Comparison of ENCODE assay signal across 25 cellular contexts in the genomic region with DNA sequence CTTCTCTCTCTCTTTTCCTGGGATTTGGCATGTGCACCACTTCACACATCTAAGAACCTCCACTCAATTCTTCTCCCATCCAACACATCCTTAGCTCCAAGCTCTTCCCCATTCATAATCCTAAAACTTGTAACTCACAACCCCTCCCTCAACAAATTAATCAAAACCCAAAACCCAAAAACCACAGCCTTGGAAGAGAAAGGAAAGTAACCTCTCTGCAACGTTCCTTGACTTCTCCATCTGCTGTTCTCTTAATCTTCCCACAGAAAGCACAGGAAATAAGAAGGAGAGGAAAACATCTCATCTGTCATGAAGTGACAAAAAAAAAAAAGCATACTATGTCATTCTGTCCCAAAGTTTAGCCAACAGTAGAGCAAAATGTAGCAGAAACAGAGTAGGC.
"Had no signal": no experiment of that assay in that cellular context is flagged by ENCODE, and none has a peak within 500 bp of the region (broad histone marks: within the 10 kb centered on the region; RNA-seq: fewer than 3 reads in every experiment).

No MANE protein-coding gene starts in this region.

- H3K4me1 Mint-ChIP-seq: activated CD4-positive, alpha-beta T cell treated with anti-CD3 and anti-CD28 coated beads for 36 hours; activated T-helper 17 cell treated with anti-CD3 and anti-CD28 coated beads, Interleukin-2, amount 50 U/mL, for 72 hours; naive thymus-derived CD4-positive, alpha-beta T cell; stimulated activated memory B cell treated with anti-CD40 and anti-IgM and Interleukin-4, amounts not matched to agents 10 μg/mL and 1 μg/mL and 100 μg/mL, for 72 hours had no signal

- DNase-seq: activated CD4-positive, alpha-beta T cell treated with anti-CD3 and anti-CD28 coated beads for 36 hours; activated CD8-positive, alpha-beta T cell treated with anti-CD3 and anti-CD28 coated beads for 36 hours; activated T-cell treated with anti-CD3 and anti-CD28 coated beads, Interleukin-2, amount 50 U/mL, for 1 hour; aorta; brain microvascular endothelial cell; caudate nucleus; effector CD4-positive, alpha-beta T cell; erythroblast; foreskin melanocyte; left ventricle myocardium inferior; naive thymus-derived CD4-positive, alpha-beta T cell; occipital lobe; right lobe of liver; stimulated activated CD4-positive, alpha-beta T cell treated with anti-CD3 and anti-CD28 coated beads, Interleukin-2, amount 100 ng/mL, for 24 hours; stomach; T-helper 9 cell; transverse colon had no signal

- H3K9me3 ChIP-seq: right lobe of liver, stomach, transverse colon had no signal

- H3K27ac ChIP-seq: brain microvascular endothelial cell, left ventricle myocardium inferior, right lobe of liver, skin epidermis, stomach, transverse colon had no signal

- H3K4me3 Mint-ChIP-seq: activated CD4-positive, alpha-beta T cell treated with anti-CD3 and anti-CD28 coated beads for 36 hours; activated CD8-positive, alpha-beta T cell treated with anti-CD3 and anti-CD28 coated beads for 36 hours; activated T-helper 17 cell treated with anti-CD3 and anti-CD28 coated beads, Interleukin-2, amount 50 U/mL, for 72 hours; dendritic cell treated with granulocyte-macrophage colony-stimulating factor and Interleukin-4, amounts not matched to agents 40 ng/mL and 50 ng/mL, for 4 days; naive thymus-derived CD4-positive, alpha-beta T cell; neural crest cell; stimulated activated memory B cell treated with anti-CD40 and anti-IgM and Interleukin-4, amounts not matched to agents 10 μg/mL and 1 μg/mL and 100 μg/mL, for 72 hours; WTC11 had no signal

- H3K4me3 ChIP-seq: left ventricle myocardium inferior, right lobe of liver, skin epidermis, stomach, transverse colon had no signal

- ATAC-seq: activated CD4-positive, alpha-beta T cell treated with anti-CD3 and anti-CD28 coated beads for 36 hours; activated CD8-positive, alpha-beta T cell treated with anti-CD3 and anti-CD28 coated beads for 36 hours; activated naive CD4-positive, alpha-beta T cell treated with anti-CD3 and anti-CD28 coated beads, Interleukin-2, amount 50 U/mL, for 72 hours; activated T-helper 17 cell treated with anti-CD3 and anti-CD28 coated beads, Interleukin-2, amount 50 U/mL, for 72 hours; naive thymus-derived CD4-positive, alpha-beta T cell; right lobe of liver; stimulated activated memory B cell treated with anti-CD40 and anti-IgM and Interleukin-4, amounts not matched to agents 10 μg/mL and 1 μg/mL and 100 μg/mL, for 72 hours; WTC11 had no signal

- H3K9me3 Mint-ChIP-seq: activated CD8-positive, alpha-beta T cell treated with anti-CD3 and anti-CD28 coated beads for 36 hours; activated naive CD4-positive, alpha-beta T cell treated with anti-CD3 and anti-CD28 coated beads, Interleukin-2, amount 50 U/mL, for 72 hours; activated T-helper 17 cell treated with anti-CD3 and anti-CD28 coated beads, Interleukin-2, amount 50 U/mL, for 72 hours; dendritic cell treated with granulocyte-macrophage colony-stimulating factor and Interleukin-4, amounts not matched to agents 40 ng/mL and 50 ng/mL, for 4 days; stimulated activated memory B cell treated with anti-CD40 and anti-IgM and Interleukin-4, amounts not matched to agents 10 μg/mL and 1 μg/mL and 100 μg/mL, for 72 hours had no signal

- FAIRE-seq: endometrium had no signal

- H3K27ac Mint-ChIP-seq: activated CD4-positive, alpha-beta T cell treated with anti-CD3 and anti-CD28 coated beads for 36 hours; activated CD8-positive, alpha-beta T cell treated with anti-CD3 and anti-CD28 coated beads for 36 hours; activated naive CD4-positive, alpha-beta T cell treated with anti-CD3 and anti-CD28 coated beads, Interleukin-2, amount 50 U/mL, for 72 hours; activated T-helper 17 cell treated with anti-CD3 and anti-CD28 coated beads, Interleukin-2, amount 50 U/mL, for 72 hours; dendritic cell treated with granulocyte-macrophage colony-stimulating factor and Interleukin-4, amounts not matched to agents 40 ng/mL and 50 ng/mL, for 4 days; naive thymus-derived CD4-positive, alpha-beta T cell; stimulated activated memory B cell treated with anti-CD40 and anti-IgM and Interleukin-4, amounts not matched to agents 10 μg/mL and 1 μg/mL and 100 μg/mL, for 72 hours; WTC11 had no signal

- H3K36me3 ChIP-seq: brain microvascular endothelial cell, left ventricle myocardium inferior, right lobe of liver, stomach, transverse colon had no signal

- H3K4me1 ChIP-seq: left ventricle myocardium inferior, right lobe of liver, stomach had no signal

- H3K36me3 Mint-ChIP-seq: activated naive CD4-positive, alpha-beta T cell treated with anti-CD3 and anti-CD28 coated beads, Interleukin-2, amount 50 U/mL, for 72 hours; naive thymus-derived CD4-positive, alpha-beta T cell; stimulated activated memory B cell treated with anti-CD40 and anti-IgM and Interleukin-4, amounts not matched to agents 10 μg/mL and 1 μg/mL and 100 μg/mL, for 72 hours; WTC11 had no signal

- H3K27me3 ChIP-seq: brain microvascular endothelial cell, right lobe of liver, stomach, transverse colon had no signal
